ENCODE assay signal across 2 cellular contexts in genomic region chr2:241279413-241279812, GRCh38.
TF ChIP-seq lines count a peak whose summit lies in the region.

No MANE protein-coding gene starts in this region.

TF ChIP-seq in SK-N-SH treated with all-trans-retinoic acid at 6 μM for 48 hours, 23 proteins besides CTCF, POLR2A, EP300 and RAD21 (continued from another document):
- TF ChIP-seq TSHZ2 (CRISPR knock-in tag; IDR thresholded peaks at IDR 0.05) (no peak), POU6F1 (CRISPR knock-in tag; IDR thresholded peaks at IDR 0.05; ENCODE audit: borderline replicate concordance, low read depth) (no peak)

TF ChIP-seq in SK-N-SH, 30 proteins besides CTCF, POLR2A, EP300 and RAD21 (continued from another document):
- TF ChIP-seq IRF3 (IDR thresholded peaks at IDR 0.05; ENCODE audit: low read depth, low read length) = no peak
- TF ChIP-seq MXI1 (IDR thresholded peaks at IDR 0.05; ENCODE audit: low read depth, low read length) = no peak
TF ChIP-seq in SK-N-SH: peak in this region for 0.
